Comparison of ENCODE assay signal across 1 cellular context in genomic region chr21:43745772-43746517, GRCh38.
TF ChIP-seq lines count a peak whose summit lies in the region.

No MANE protein-coding gene starts in this region.

TF ChIP-seq in WTC11, 78 proteins besides CTCF, POLR2A, EP300 and RAD21:
- no peak for TF ChIP-seq AFF4 (CRISPR knock-in tag; IDR thresholded peaks at IDR 0.05; ENCODE audit: borderline replicate concordance)
- TF ChIP-seq ESRRA (CRISPR knock-in tag; IDR thresholded peaks at IDR 0.05; ENCODE audit: borderline replicate concordance) = no peak
- TF ChIP-seq MXD4 (CRISPR knock-in tag; IDR thresholded peaks at IDR 0.05; ENCODE audit: borderline replicate concordance) = no peak
- TF ChIP-seq ZNF121 (CRISPR knock-in tag; IDR thresholded peaks at IDR 0.05) = 0 out of 2 replicates have a peak, but pooled peaks have one; percentile 31
- TF ChIP-seq STAT6 (CRISPR knock-in tag; conservative IDR thresholded peaks at IDR 0.05; ENCODE audit: low read depth) = no peak
- TF ChIP-seq HMGXB4 (CRISPR knock-in tag; IDR thresholded peaks at IDR 0.05) = no peak
- TF ChIP-seq PRRX2 (CRISPR knock-in tag; IDR thresholded peaks at IDR 0.05) = no peak
- no peak for TF ChIP-seq FOXJ3 (CRISPR knock-in tag; IDR thresholded peaks at IDR 0.05; ENCODE audit: borderline replicate concordance)
- no peak for TF ChIP-seq MAX (CRISPR knock-in tag; IDR thresholded peaks at IDR 0.05)
TF ChIP-seq in WTC11: peak in this region for 1.
